12 cellular contexts compared by ENCODE assay signal in genomic region chr16:30548392-30549255, GRCh38. TPM values are rescaled to one million over a fixed set of nuclear protein-coding genes. Genes with fewer than 3 reads are reported as not detected.
DNase-seq lines count a peak whose midpoint lies in the region; TF ChIP-seq lines count a peak whose summit lies in the region.
"Had no signal": no experiment of that assay in that cellular context is flagged by ENCODE, and none has a peak within 500 bp of the region (broad histone marks: within the 10 kb centered on the region; RNA-seq: fewer than 3 reads in every experiment).

No MANE protein-coding gene starts in this region.

- H3K27me3 Mint-ChIP-seq in activated naive CD4-positive, alpha-beta T cell treated with anti-CD3 and anti-CD28 coated beads, Interleukin-2, amount 50 U/mL, for 24 hours = no peaks in the 10 kb centered on the region
- no peaks in the 10 kb centered on the region for H3K27me3 Mint-ChIP-seq in endodermal cell (ENCODE audit: insufficient read depth)

- H3K79me2 ChIP-seq in smooth muscle cell (ENCODE audit: low read depth) = no peaks in the 10 kb centered on the region

- DNase-seq in activated naive CD4-positive, alpha-beta T cell (lab: John Stamatoyannopoulos, UW) = no peak
- DNase-seq in endodermal cell (no peak), smooth muscle cell (lab: John Stamatoyannopoulos, UW; ENCODE audit: unreplicated experiment) (no peak), thyroid gland (no peak), SIG-M5 (lab: John Stamatoyannopoulos, UW) (no peak)
- DNase-seq: NCI-H1436 treated with DMSO at 0.1 percent for 48 hours; NCI-H524; PC-9; stimulated activated CD4-positive, alpha-beta T cell treated with anti-CD3 and anti-CD28 coated beads, Interleukin-15, amount 100 ng/mL, for 24 hours had no signal

- H3K36me3 ChIP-seq in endodermal cell (ENCODE audit: control insufficient read depth, insufficient read depth, low read length) (peaks cover 10% of the 10 kb centered on the region), smooth muscle cell (ENCODE audit: low read depth) (no peaks in the 10 kb centered on the region), thyroid gland (no peaks in the 10 kb centered on the region)

- no peak overlapping the region for H2AFZ ChIP-seq in smooth muscle cell (ENCODE audit: low read depth)
- H2AFZ ChIP-seq: PC-9 had no signal

- 82 to 89% methylated on average over 4 to 8 of the region's 8 CpGs for WGBS in endodermal cell (ENCODE audit: insufficient coverage in 1 of 2, insufficient read length in 1 of 2), 2 experiments
- WGBS in smooth muscle cell (ENCODE audit: low lambda C conversion rate) = 53% methylated on average over 8 of the region's 8 CpGs
- WGBS in thyroid gland, 2 donors = 77 to 78% methylated on average over 8 of the region's 8 CpGs

- H3K27ac ChIP-seq in endodermal cell (ENCODE audit: low read depth, low read length) (no peak overlapping the region), smooth muscle cell (ENCODE audit: low read depth) (peak overlapping the region; percentile 9), thyroid gland (no peak overlapping the region)
- H3K27ac ChIP-seq: PC-9, tibial nerve had no signal

- H3F3A ChIP-seq in smooth muscle cell (ENCODE audit: low read depth) = peaks cover 7% of the 10 kb centered on the region

- H3K27me3 ChIP-seq in endodermal cell (ENCODE audit: control insufficient read depth, insufficient read depth, low read length, poor library complexity, severe bottlenecking) = no peaks in the 10 kb centered on the region
- no peaks in the 10 kb centered on the region for H3K27me3 ChIP-seq in smooth muscle cell (ENCODE audit: low read depth)
- H3K27me3 ChIP-seq in thyroid gland = no peaks in the 10 kb centered on the region
- H3K27me3 ChIP-seq: tibial nerve had no signal

- no peak for TF ChIP-seq POLR2A in thyroid gland (IDR thresholded peaks at IDR 0.05)

- H3K9me3 Mint-ChIP-seq in activated naive CD4-positive, alpha-beta T cell treated with anti-CD3 and anti-CD28 coated beads, Interleukin-2, amount 50 U/mL, for 24 hours = no peaks in the 10 kb centered on the region
- H3K9me3 Mint-ChIP-seq in endodermal cell = peaks cover 35% of the 10 kb centered on the region

- H3K4me2 ChIP-seq in smooth muscle cell = peak overlapping the region; percentile 35
- H3K4me2 ChIP-seq: PC-9 had no signal

- no peak for TF ChIP-seq CTCF in endodermal cell (conservative IDR thresholded peaks at IDR 0.05)
- TF ChIP-seq CTCF in smooth muscle cell (IDR thresholded peaks at IDR 0.05; ENCODE audit: borderline replicate concordance, insufficient read depth, poor library complexity, severe bottlenecking) = no peak
- no peak for TF ChIP-seq CTCF in thyroid gland (IDR thresholded peaks at IDR 0.05)

- H3K4me3 ChIP-seq in endodermal cell (ENCODE audit: low read length) (no peak overlapping the region), smooth muscle cell (no peak overlapping the region), thyroid gland (replicated peaks in 1 of 3) (no peak overlapping the region)
- H3K4me3 ChIP-seq: HAP-1, PC-9, tibial nerve had no signal

- no peaks in the 10 kb centered on the region for H4K20me1 ChIP-seq in smooth muscle cell (ENCODE audit: low read depth)

- H3K9ac ChIP-seq in endodermal cell (ENCODE audit: extremely low read depth, low read length, poor library complexity, severe bottlenecking) (no peak overlapping the region), smooth muscle cell (ENCODE audit: low read depth) (no peak overlapping the region)

- peak overlapping the region; percentile 10 for H3K27ac Mint-ChIP-seq in activated naive CD4-positive, alpha-beta T cell treated with anti-CD3 and anti-CD28 coated beads, Interleukin-2, amount 50 U/mL, for 24 hours
- H3K27ac Mint-ChIP-seq in endodermal cell = peak overlapping the region; percentile 56

- peaks cover 4% of the 10 kb centered on the region for H3K36me3 Mint-ChIP-seq in activated naive CD4-positive, alpha-beta T cell treated with anti-CD3 and anti-CD28 coated beads, Interleukin-2, amount 50 U/mL, for 24 hours
- H3K36me3 Mint-ChIP-seq in endodermal cell (ENCODE audit: low read depth) = peaks cover 20% of the 10 kb centered on the region

- H3K4me1 ChIP-seq in endodermal cell (ENCODE audit: control insufficient read depth, insufficient read depth, low read length) = peaks cover 12% of the 10 kb centered on the region
- peaks cover under 1% of the 10 kb centered on the region for H3K4me1 ChIP-seq in smooth muscle cell (ENCODE audit: low read depth)
- H3K4me1 ChIP-seq in thyroid gland = no peaks in the 10 kb centered on the region
- H3K4me1 ChIP-seq: HAP-1 had no signal

- no peak overlapping the region for H3K4me3 Mint-ChIP-seq in activated naive CD4-positive, alpha-beta T cell treated with anti-CD3 and anti-CD28 coated beads, Interleukin-2, amount 50 U/mL, for 24 hours
- no peak overlapping the region for H3K4me3 Mint-ChIP-seq in endodermal cell

- intact Hi-C loops in thyroid gland (cut with DNase I) = no loop called here

- H3K4me1 Mint-ChIP-seq in activated naive CD4-positive, alpha-beta T cell treated with anti-CD3 and anti-CD28 coated beads, Interleukin-2, amount 50 U/mL, for 24 hours = peaks cover 43% of the 10 kb centered on the region
- peaks cover 29% of the 10 kb centered on the region for H3K4me1 Mint-ChIP-seq in endodermal cell

- peaks cover 33% of the 10 kb centered on the region for H3K9me3 ChIP-seq in endodermal cell (ENCODE audit: control insufficient read depth, low read length)
- no peaks in the 10 kb centered on the region for H3K9me3 ChIP-seq in smooth muscle cell (replicated peaks; ENCODE audit: low read depth)
- H3K9me3 ChIP-seq in thyroid gland = no peaks in the 10 kb centered on the region
- H3K9me3 ChIP-seq: HAP-1, tibial nerve had no signal

RNA-seq across cellular contexts. Expression of gene ZNF764, which starts 9.6 kb away (rescaled TPM):
- total RNA-seq in endodermal cell (10 to 100 TPM; 19.0 TPM), smooth muscle cell (1.6 and 5.0 TPM in 2 replicates), thyroid gland (10 to 100 TPM in 3 of 4 donors, 1 to 10 TPM in 1; 9.3 to 15.4 (median 11.8) TPM)
- polyA plus RNA-seq in endodermal cell (2013, experiment 1 of 2) = 13.7 TPM
- polyA plus RNA-seq in endodermal cell (2013, experiment 2 of 2) = 12.5 TPM
- 4.0 and 6.5 TPM in 2 replicates for polyA plus RNA-seq in smooth muscle cell

RNA-seq across cellular contexts. Expression of gene ZNF747, which starts 14.0 kb away (rescaled TPM):
- total RNA-seq in endodermal cell = 10 to 100 TPM; 15.5 to 17.1 TPM
- 6.7 TPM for polyA plus RNA-seq in endodermal cell (2013, experiment 1 of 2)
- 6.6 TPM for polyA plus RNA-seq in endodermal cell (2013, experiment 2 of 2)
- total RNA-seq in smooth muscle cell = 5.6 and 6.3 TPM in 2 replicates
- 5.7 and 6.9 TPM in 2 replicates for polyA plus RNA-seq in smooth muscle cell
- 10 to 100 TPM; 13.6 to 30.7 (median 21.8) TPM for total RNA-seq in thyroid gland

RNA-seq across cellular contexts. Expression of gene ZNF768, which starts 22.3 kb away (rescaled TPM):
- total RNA-seq in endodermal cell = 10 to 100 TPM; 47.0 to 59.2 TPM
- polyA plus RNA-seq in endodermal cell (2013, experiment 1 of 2) = 52.3 TPM
- 47.9 TPM for polyA plus RNA-seq in endodermal cell (2013, experiment 2 of 2)
- total RNA-seq in smooth muscle cell = 17.8 and 18.6 TPM in 2 replicates
- polyA plus RNA-seq in smooth muscle cell = 15.4 and 17.5 TPM in 2 replicates
- total RNA-seq in thyroid gland = 10 to 100 TPM; 27.4 to 44.9 (median 32.3) TPM

RNA-seq across cellular contexts. Expression of gene ZNF688, which starts 22.9 kb away (rescaled TPM):
- total RNA-seq in endodermal cell (1 to 10 TPM; 6.4 to 7.5 TPM), smooth muscle cell (6.2 and 6.9 TPM in 2 replicates), thyroid gland (10 to 100 TPM; 10.6 to 26.1 (median 16.5) TPM)
- polyA plus RNA-seq in endodermal cell (2013, experiment 1 of 2) = 9.6 TPM
- polyA plus RNA-seq in endodermal cell (2013, experiment 2 of 2) = 9.1 TPM
- polyA plus RNA-seq in smooth muscle cell = 16.4 and 16.8 TPM in 2 replicates

RNA-seq across cellular contexts. Expression of gene ZNF785, which starts 36.9 kb away (rescaled TPM):
- total RNA-seq in endodermal cell (10 to 100 TPM; 22.5 to 24.0 TPM), smooth muscle cell (8.1 and 12.9 TPM in 2 replicates), thyroid gland (10 to 100 TPM; 10.3 to 16.9 (median 12.4) TPM)
- polyA plus RNA-seq in endodermal cell (2013, experiment 1 of 2) = 14.3 TPM
- 13.2 TPM for polyA plus RNA-seq in endodermal cell (2013, experiment 2 of 2)
- polyA plus RNA-seq in smooth muscle cell = 3.8 and 6.8 TPM in 2 replicates
